ENCODE assay signal across 9 cellular contexts in the genomic region with DNA sequence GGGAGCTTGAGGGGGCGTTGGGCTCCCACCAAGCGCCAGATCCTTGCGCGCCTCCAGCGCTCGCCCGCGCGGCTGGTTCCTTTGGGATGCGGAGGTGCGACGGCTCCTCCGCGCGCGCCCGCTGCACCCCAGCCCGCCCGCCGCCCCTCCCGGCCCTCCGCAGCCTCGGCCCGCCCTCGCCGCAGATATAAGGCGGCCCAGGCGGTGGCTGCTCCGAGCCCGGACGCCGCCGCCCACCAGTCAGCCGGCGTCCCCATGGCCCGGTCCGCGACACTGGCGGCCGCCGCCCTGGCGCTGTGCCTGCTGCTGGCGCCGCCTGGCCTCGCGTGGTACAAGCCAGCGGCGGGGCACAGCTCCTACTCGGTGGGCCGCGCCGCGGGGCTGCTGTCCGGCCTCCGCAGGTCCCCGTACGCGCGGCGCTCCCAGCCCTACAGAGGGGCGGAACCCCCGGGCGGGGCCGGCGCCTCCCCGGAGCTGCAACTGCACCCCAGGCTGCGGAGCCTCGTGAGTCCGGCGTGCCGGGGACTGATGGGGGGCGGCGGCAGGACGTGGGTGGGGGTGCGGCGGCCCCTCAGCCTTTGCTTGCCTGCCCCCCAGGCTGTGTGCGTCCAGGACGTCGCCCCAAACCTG. TPM values are rescaled to one million over a fixed set of nuclear protein-coding genes. Genes with fewer than 3 reads are reported as not detected.
DNase-seq lines count a peak whose midpoint lies in the region; ATAC-seq, FAIRE-seq and TF ChIP-seq lines count a peak whose summit lies in the region.
"Had no signal": no experiment of that assay in that cellular context is flagged by ENCODE, and none has a peak within 500 bp of the region (broad histone marks: within the 10 kb centered on the region; RNA-seq: fewer than 3 reads in every experiment).

Gene NPB (plus strand): TSS at position 216 of the 630 bp plus-strand sequence. CDS start 40 bp downstream, at position 256.

- peak; percentile 42 for ATAC-seq in activated CD4-positive, alpha-beta T cell treated with anti-CD3 and anti-CD28 coated beads for 36 hours
- ATAC-seq in GM12878 = peak; percentile 47

- SMC1A ChIA-PET in GM12878 (lab: Charles Lee; ENCODE audit: uncharacterized antibody, unreplicated experiment) = no interaction called here

- H3K27me3 ChIP-seq in GM12878 (replicated peaks in 1 of 2; ENCODE audit: control insufficient read depth in 2 of 2, insufficient read depth in 2 of 2, low read length in 1 of 2) (no peaks in the 10 kb centered on the region; a peak in 1 of 4 replicates), tibial artery (no peaks in the 10 kb centered on the region)

- FAIRE-seq in GM12878 (lab: Jason Lieb, UNC) = no peak

- TF ChIP-seq EP300 in GM12878 (IDR thresholded peaks at IDR 0.05; ENCODE audit: borderline replicate concordance in 1 of 2, control insufficient read depth in 1 of 2, low read depth in 2 of 2, low read length in 2 of 2) = no peak

- TF ChIP-seq POLR2A in GM12878 (IDR thresholded peaks at IDR 0.05; ENCODE audit: low read depth, low read length) = no peak

- H3K27ac Mint-ChIP-seq in activated CD4-positive, alpha-beta T cell treated with anti-CD3 and anti-CD28 coated beads for 36 hours = no peak within 1 kb of the TSS

- DNase-seq in activated CD4-positive, alpha-beta T cell treated with anti-CD3 and anti-CD28 coated beads for 36 hours = no peak
- DNase-seq in activated CD4-positive, alpha-beta T cell treated with anti-CD3 and anti-CD28 coated beads for 4 hours = no peak
- DNase-seq in GM12878 (ENCODE audit: low read depth, low spot score) = no peak
- peak; percentile 62 for DNase-seq in left kidney (ENCODE audit: low read depth, low spot score)
- DNase-seq in tibial artery = peak in 1 of 2 donors; percentile 72
- no peak for DNase-seq in NCI-H2029 (lab: John Stamatoyannopoulos, UW)
- no peak for DNase-seq in NCI-H1930 (lab: John Stamatoyannopoulos, UW)
- DNase-seq in globus pallidus (ENCODE audit: low spot score) = no peak
- DNase-seq: DND-41 had no signal

- no peak within 1 kb of the TSS for H2AFZ ChIP-seq in GM12878 (ENCODE audit: control insufficient read depth, low read depth, low read length)

- RAD21 ChIA-PET in GM12878 (lab: Charles Lee; ENCODE audit: unreplicated experiment) = no interaction called here

- H3K4me1 ChIP-seq in GM12878 (ENCODE audit: control insufficient read depth, insufficient read depth, low read length) (no peaks in the 10 kb centered on the region), tibial artery (peaks cover 0 to 22% (median 15%) of the 10 kb centered on the region in 4 donors)

- H3K27me3 Mint-ChIP-seq in activated CD4-positive, alpha-beta T cell treated with anti-CD3 and anti-CD28 coated beads for 36 hours = peaks cover 5% of the 10 kb centered on the region

- WGBS in GM12878 (ENCODE audit: insufficient coverage, insufficient replicate concordance, low lambda C conversion rate, missing lambda C conversion rate) = 3% methylated on average over 40 of the region's 79 CpGs

- H3K4me3 ChIP-seq in GM12878 (no peak within 1 kb of the TSS), tibial artery (peak within 1 kb of the TSS; percentile 35 to 54)

- H4K20me1 ChIP-seq in GM12878 (ENCODE audit: control insufficient read depth, insufficient read depth) = no peaks in the 10 kb centered on the region

- H3K9ac ChIP-seq in GM12878 (ENCODE audit: control insufficient read depth, insufficient read depth, low read length) = no peak within 1 kb of the TSS

- H3K27ac ChIP-seq in GM12878 (ENCODE audit: control insufficient read depth, insufficient read depth) (no peak within 1 kb of the TSS), tibial artery (peak within 1 kb of the TSS; percentile 33 to 61)

- POLR2A ChIA-PET in activated CD4-positive, alpha-beta T cell treated with anti-CD3 and anti-CD28 coated beads for 36 hours (lab: Charles Lee) = no interaction called here
- POLR2A ChIA-PET in GM12878 (lab: Charles Lee) = no interaction called here

- H3K36me3 ChIP-seq in GM12878 (ENCODE audit: control insufficient read depth in 2 of 2, insufficient read depth in 2 of 2, low read length in 1 of 2) = peaks cover 1 to 11% of the 10 kb centered on the region in 2 experiments; a peak in 3 of 4 replicates
- peaks cover 18 to 75% (median 33%) of the 10 kb centered on the region in 3 donors for H3K36me3 ChIP-seq in tibial artery

- no peak within 1 kb of the TSS for H3K4me3 Mint-ChIP-seq in activated CD4-positive, alpha-beta T cell treated with anti-CD3 and anti-CD28 coated beads for 36 hours

- peaks cover 5% of the 10 kb centered on the region for H3K4me1 Mint-ChIP-seq in activated CD4-positive, alpha-beta T cell treated with anti-CD3 and anti-CD28 coated beads for 36 hours

- no TSS peak for BruUV-seq in GM12878 (replicated peaks; lab: Mats Ljungman, UMichigan)

- H3K9me3 ChIP-seq in GM12878 (replicated peaks; ENCODE audit: control insufficient read depth, insufficient read depth, low read length) (no peaks in the 10 kb centered on the region), tibial artery (no peaks in the 10 kb centered on the region)

- CTCF ChIA-PET in activated CD4-positive, alpha-beta T cell treated with anti-CD3 and anti-CD28 coated beads for 36 hours (lab: Charles Lee) = no interaction called here
- CTCF ChIA-PET in GM12878 (lab: Yijun Ruan, JAX) = no interaction called here

- TF ChIP-seq RAD21 in GM12878 (IDR thresholded peaks at IDR 0.05; ENCODE audit: insufficient read depth, low read depth, low read length) = no peak

- intact Hi-C loops in activated CD4-positive, alpha-beta T cell treated with anti-CD3 and anti-CD28 coated beads for 36 hours (cut with DNase I, micrococcal nuclease) = no loop called here
- intact Hi-C loops in GM12878 (cut with micrococcal nuclease; ENCODE audit: unreplicated experiment) = no loop called here
- intact Hi-C loops in tibial artery (cut with DNase I; ENCODE audit: low total_unique reads) = no loop called here

- TF ChIP-seq CTCF in GM12878 (IDR thresholded peaks at IDR 0.05 in 2 of 3, conservative IDR thresholded peaks at IDR 0.05 in 1 of 3; ENCODE audit: control insufficient read depth in 2 of 3, extremely low read depth in 1 of 3, insufficient read depth in 1 of 3, low read depth in 3 of 3, low read length in 3 of 3) (no peak), tibial artery (IDR thresholded peaks at IDR 0.05) (no peak)

- in situ Hi-C loops in GM12878 (cut with MboI) = no loop called here

- peaks cover 33% of the 10 kb centered on the region for H3K36me3 Mint-ChIP-seq in activated CD4-positive, alpha-beta T cell treated with anti-CD3 and anti-CD28 coated beads for 36 hours (ENCODE audit: low read depth)

- no peaks in the 10 kb centered on the region for H3K79me2 ChIP-seq in GM12878 (ENCODE audit: control insufficient read depth, insufficient read depth, low read length)

- H3K9me3 Mint-ChIP-seq in activated CD4-positive, alpha-beta T cell treated with anti-CD3 and anti-CD28 coated beads for 36 hours (ENCODE audit: low read depth) = no peaks in the 10 kb centered on the region

- H3K4me2 ChIP-seq in GM12878 (ENCODE audit: control insufficient read depth, insufficient read depth) = peak within 1 kb of the TSS; percentile 25; the same call in 1 of the 2 replicates

TF ChIP-seq in GM12878, 131 proteins besides CTCF, POLR2A, EP300 and RAD21:
- TF ChIP-seq NBN (IDR thresholded peaks at IDR 0.05) = no peak
- TF ChIP-seq DPF2 (IDR thresholded peaks at IDR 0.05) = 0 out of 2 replicates have a peak, but pooled peaks have one; percentile 34

RNA-seq across cellular contexts. Expression of gene NPB, which starts in this region (rescaled TPM):
- under 1 TPM in 1 of 2 experiments, not detected in 1; 0.14 TPM for total RNA-seq in activated CD4-positive, alpha-beta T cell treated with anti-CD3 and anti-CD28 coated beads for 36 hours
- total RNA-seq in GM12878 (2013; cell fraction: nucleolus; rRNA removed) = 1.0 and 1.3 TPM in 2 replicates
- total RNA-seq in GM12878 (2014; rRNA removed) = 0.05 and 0.23 TPM in 2 replicates
- 0.09 and 0.13 TPM in 2 replicates for total RNA-seq in GM12878 (2014; rRNA removed; fragmentation: Illumina TruSeq; extraction: Trizol)
- total RNA-seq in GM12878 (2021) = 0.29 TPM in 1 of 2 replicates, not detected in the other
- polyA plus RNA-seq in GM12878 (2011; ENCODE audit: low read depth) = 1.1 TPM
- 0.04 and 0.07 TPM in 2 replicates for polyA plus RNA-seq in GM12878 (2011; rRNA removed)
- 0.03 TPM in 1 of 2 replicates, not detected in the other for polyA plus RNA-seq in GM12878 (2011; cell fraction: cytosol; rRNA removed)
- 0.07 and 0.09 TPM in 2 replicates for polyA plus RNA-seq in GM12878 (2011; cell fraction: nucleus; rRNA removed)
- polyA plus RNA-seq in GM12878 (2012) = 0.07 and 0.15 TPM in 2 replicates
- 0.03 TPM in 1 of 2 replicates, not detected in the other for polyA plus RNA-seq in GM12878 (2014; fragmentation: Illumina TruSeq; extraction: Trizol)
- under 1 TPM; 0.24 to 0.40 TPM for polyA plus RNA-seq in GM12878 (2014; fragmentation: Nextera tagmentation; extraction: Ambion mirVana)
- 0.04 and 0.12 TPM in 2 replicates for polyA plus RNA-seq in GM12878 (2014; rRNA removed)
- polyA plus RNA-seq in GM12878 (2016; fragmentation: Nextera tagmentation; extraction: Ambion mirVana) = under 1 TPM in 1 of 2 experiments, not detected in 1; 0.16 TPM
- polyA minus RNA-seq in GM12878 (2011; rRNA and poly(A)+ RNA removed) = 0.51 and 0.72 TPM in 2 replicates
- not detected in 2 replicates for polyA minus RNA-seq in GM12878 (2011; cell fraction: cytosol; rRNA and poly(A)+ RNA removed)
- 0.36 and 0.77 TPM in 2 replicates for polyA minus RNA-seq in GM12878 (2011; cell fraction: nucleus; rRNA and poly(A)+ RNA removed)

Comparison
In these comparisons a context has a peak if more than half of its experiments do, and no peak if none do; other contexts are left out.
1. Peak in ATAC-seq in activated CD4-positive, alpha-beta T cell treated with anti-CD3 and anti-CD28 coated beads for 36 hours; RNA of the gene not detected or under 1 TPM.